In the genomic region with DNA sequence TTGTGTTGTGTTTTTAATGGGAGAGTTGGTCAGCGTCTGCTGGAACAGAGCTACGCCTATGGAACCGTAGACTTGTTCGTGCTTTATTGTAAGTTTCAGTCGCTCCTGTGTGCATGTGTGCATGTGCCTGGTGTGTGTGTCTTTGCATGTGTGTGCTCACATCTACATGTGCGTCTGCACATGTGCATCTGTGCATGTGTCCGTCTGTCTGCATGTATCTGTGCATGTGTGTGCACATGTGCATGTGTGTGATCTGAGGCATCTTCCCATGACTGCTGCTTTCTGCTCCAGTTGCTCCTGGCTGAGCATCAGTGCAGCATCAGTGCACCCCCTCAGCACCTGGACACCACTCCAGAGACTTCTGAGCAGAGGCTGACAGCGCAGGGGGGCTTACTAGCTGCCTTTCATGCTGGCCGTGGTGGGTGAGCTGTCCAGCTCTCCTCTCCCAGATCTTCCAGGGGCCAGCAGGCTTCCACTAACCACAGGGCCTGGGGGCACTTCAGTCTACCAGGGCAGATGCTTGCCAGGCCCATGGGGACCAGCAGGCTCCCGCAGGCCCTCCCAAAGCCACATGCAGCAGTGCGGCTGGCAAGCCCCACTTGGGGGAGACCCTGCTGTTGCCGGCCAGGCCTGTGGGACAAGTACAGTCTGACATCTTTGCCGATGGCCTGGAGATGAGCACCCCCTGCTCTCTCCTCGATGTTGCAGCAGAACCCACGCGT, we compare ENCODE assay signal across 1 cellular context.
TF ChIP-seq lines count a peak whose summit lies in the region.

No MANE protein-coding gene starts in this region.

TF ChIP-seq in HepG2, 621 proteins besides CTCF, POLR2A, EP300 and RAD21:
- TF ChIP-seq MNT (IDR thresholded peaks at IDR 0.05) (peak; percentile 92), TCF12 (IDR thresholded peaks at IDR 0.05) (no peak), TCF12 (CRISPR knock-in tag; IDR thresholded peaks at IDR 0.05) (no peak)
